In the genomic region with DNA sequence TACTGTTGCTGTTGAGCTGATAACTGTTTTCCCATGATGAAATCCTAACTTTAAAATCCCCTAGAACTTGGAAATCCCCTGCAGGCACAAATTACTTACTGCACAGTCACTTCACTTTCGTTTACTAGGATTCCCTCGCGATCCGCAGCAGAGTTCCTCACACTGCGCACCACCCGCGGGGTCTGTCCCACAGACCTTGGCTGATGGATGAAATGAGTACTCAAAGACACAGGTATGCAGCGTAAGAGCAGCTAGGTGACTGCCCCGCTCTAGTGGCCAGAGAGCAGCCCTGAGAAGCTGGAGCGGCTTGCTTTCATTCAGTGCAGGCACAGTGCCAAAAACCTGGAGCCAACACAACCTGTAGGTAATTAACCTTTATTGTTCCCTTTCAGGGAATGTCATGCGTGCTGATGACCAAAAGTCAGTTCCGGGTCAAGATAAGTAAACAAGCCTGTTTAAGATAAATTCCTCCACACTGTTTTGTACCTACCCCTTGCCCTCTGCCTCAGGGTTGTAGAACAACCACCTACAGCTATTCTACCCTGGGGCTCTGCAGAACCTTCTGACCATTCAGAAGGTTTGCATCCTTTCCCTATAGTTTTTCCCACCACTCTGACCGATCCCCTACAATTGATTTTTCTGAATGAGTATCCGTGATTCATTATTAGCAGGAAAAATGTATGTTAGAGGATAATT, we compare ENCODE assay signal across 14 cellular contexts.
A peak's percentile ranks its signal among the peaks of the same experiment; 100 is the strongest.
DNase-seq lines count a peak whose midpoint lies in the region; ATAC-seq and TF ChIP-seq lines count a peak whose summit lies in the region.
"Had no signal": no experiment of that assay in that cellular context is flagged by ENCODE, and none has a peak within 500 bp of the region (broad histone marks: within the 10 kb centered on the region; RNA-seq: fewer than 3 reads in every experiment).

No MANE protein-coding gene starts in this region.

- no peaks in the 10 kb centered on the region for H3K4me1 Mint-ChIP-seq in Calu3 (ENCODE audit: low read depth, unreplicated experiment)
- H3K4me1 Mint-ChIP-seq: mesothelial cell of epicardium had no signal

- no peak overlapping the region for H3K4me3 Mint-ChIP-seq in Calu3 (ENCODE audit: low read depth, unreplicated experiment)
- H3K4me3 Mint-ChIP-seq: mesothelial cell of epicardium had no signal

- peaks cover 10% of the 10 kb centered on the region for H3K9me3 Mint-ChIP-seq in Calu3 (ENCODE audit: low read depth, unreplicated experiment)
- H3K9me3 Mint-ChIP-seq: mesothelial cell of epicardium had no signal

- no peaks in the 10 kb centered on the region for H3K27me3 ChIP-seq in RWPE2 (ENCODE audit: insufficient read depth, poor library complexity, severe bottlenecking)
- H3K27me3 ChIP-seq: breast epithelium had no signal

- no peaks in the 10 kb centered on the region for H3K36me3 Mint-ChIP-seq in Calu3 (ENCODE audit: insufficient read depth, unreplicated experiment)
- H3K36me3 Mint-ChIP-seq: mesothelial cell of epicardium had no signal

- TF ChIP-seq CTCF in Calu3 (IDR thresholded peaks at IDR 0.05; ENCODE audit: unreplicated experiment) (no peak), RWPE2 (IDR thresholded peaks at IDR 0.05; ENCODE audit: poor library complexity, severe bottlenecking) (no peak)

- DNase-seq in Calu3: peak; percentile 4
- DNase-seq in HT-29 (ENCODE audit: low spot score): peak; percentile 83
- peak; percentile 39 for DNase-seq in RWPE2 (ENCODE audit: low spot score)
- peak; percentile 51 for DNase-seq in islet precursor cell
- no peak for DNase-seq in glomerular visceral epithelial cell (ENCODE audit: extremely low spot score)
- no peak for DNase-seq in AG08395 (ENCODE audit: low spot score)
- DNase-seq: activated naive CD4-positive, alpha-beta T cell treated with Interleukin-2 at 50 U/mL for 16 hours; occipital lobe; stimulated activated naive CD4-positive, alpha-beta T cell treated with Interleukin-2 at 50 U/mL for 16 hours had no signal

- no peaks in the 10 kb centered on the region for H3K4me1 ChIP-seq in RWPE2 (ENCODE audit: insufficient read depth, poor library complexity, severe bottlenecking)
- H3K4me1 ChIP-seq: breast epithelium had no signal

- no peaks in the 10 kb centered on the region for H3K36me3 ChIP-seq in RWPE2 (ENCODE audit: low read depth)
- H3K36me3 ChIP-seq: breast epithelium had no signal

- no peaks in the 10 kb centered on the region for H3K9me3 ChIP-seq in RWPE2 (ENCODE audit: severe bottlenecking)
- H3K9me3 ChIP-seq: breast epithelium had no signal

- no peak overlapping the region for H3K27ac ChIP-seq in RWPE2 (ENCODE audit: poor library complexity, severe bottlenecking)
- H3K27ac ChIP-seq: breast epithelium, VCaP had no signal

- H3K27me3 Mint-ChIP-seq in Calu3 (ENCODE audit: unreplicated experiment): no peaks in the 10 kb centered on the region

- CTCF ChIA-PET in Calu3 (lab: Charles Lee): no interaction called here

- intact Hi-C loops in Calu3 (cut with micrococcal nuclease; ENCODE audit: unreplicated experiment): no loop called here

- no peak for ATAC-seq in RWPE2 (ENCODE audit: low read depth)
- no peak for ATAC-seq in GM21737 (IDR thresholded peaks at IDR 0.05; ENCODE audit: unreplicated experiment)
- ATAC-seq in GM18909 (IDR thresholded peaks at IDR 0.05; ENCODE audit: poor library complexity, unreplicated experiment): no peak

- no peak overlapping the region for H3K4me3 ChIP-seq in RWPE2 (ENCODE audit: severe bottlenecking)
- H3K4me3 ChIP-seq: breast epithelium had no signal

- no TSS peak for BruUV-seq in Calu3 (replicated peaks; lab: Mats Ljungman, UMichigan)

- no peak overlapping the region for H3K27ac Mint-ChIP-seq in Calu3 (ENCODE audit: unreplicated experiment)
- H3K27ac Mint-ChIP-seq: mesothelial cell of epicardium had no signal

Comparison
In these comparisons a context has a peak if more than half of its experiments do, and no peak if none do; other contexts are left out.
1. DNase-seq: peak in Calu3 (single experiment), HT-29 (single experiment), RWPE2 (single experiment) and islet precursor cell (single experiment); none in glomerular visceral epithelial cell (single experiment) and AG08395 (single experiment).